24 cellular contexts compared by ENCODE assay signal in genomic region chr6:106872044-106872443, GRCh38.
DNase-seq lines count a peak whose midpoint lies in the region; ATAC-seq, FAIRE-seq and TF ChIP-seq lines count a peak whose summit lies in the region.
"Had no signal": no experiment of that assay in that cellular context is flagged by ENCODE, and none has a peak within 500 bp of the region (broad histone marks: within the 10 kb centered on the region; RNA-seq: fewer than 3 reads in every experiment).

No MANE protein-coding gene starts in this region.

- no peak for TF ChIP-seq CTCF in A549 (IDR thresholded peaks at IDR 0.05)

- no peak for TF ChIP-seq RAD21 in A549 (conservative IDR thresholded peaks at IDR 0.05 in 1 of 2, IDR thresholded peaks at IDR 0.05 in 1 of 2)

- H3K4me2 ChIP-seq in A549, result peak overlapping the region; percentile 54
- H3K4me2 ChIP-seq: BLaER1 treated with 17β-estradiol and CSF1 and Interleukin-3, amounts not matched to agents 10 nM and 100 nM had no signal

- POLR2A ChIA-PET in A549 (lab: Yijun Ruan, JAX), result no interaction called here

- CTCF ChIA-PET in A549 (lab: Yijun Ruan, JAX), result interaction anchor here (1.2 kb wide), 1 partner anchor 21 kb away, joined by 3 read pairs; no protein-coding TSS in a partner anchor

- H3K4me3 ChIP-seq in A549, result no peak overlapping the region
- H3K4me3 ChIP-seq: BLaER1 treated with 17β-estradiol and CSF1 and Interleukin-3, amounts not matched to agents 10 nM and 100 nM; right atrium auricular region had no signal

- H3K4me1 ChIP-seq in A549, result peaks cover 37% of the 10 kb centered on the region
- H3K4me1 ChIP-seq: BLaER1 treated with 17β-estradiol and CSF1 and Interleukin-3, amounts not matched to agents 10 nM and 100 nM; right atrium auricular region had no signal

- DNase-seq in A549 (ENCODE audit: low read depth in 1 of 2, low spot score in 1 of 2) (no peak), HPDE6-E6E7 (ENCODE audit: extremely low spot score) (peak; percentile 38), T1000 (lab: John Stamatoyannopoulos, UW) (peak; percentile 5), islet precursor cell (peak; percentile 95), NCI-H524 (lab: John Stamatoyannopoulos, UW) (no peak), H54 (ENCODE audit: insufficient read length, low spot score) (no peak), NCI-H226 (no peak)
- DNase-seq: 8988T; activated naive CD4-positive, alpha-beta T cell treated with anti-CD3 and anti-CD28 coated beads, Interleukin-2, amount 10 ng/mL, durations not matched to agents 7 days and 5 days; activated T-cell treated with anti-CD3 and anti-CD28 coated beads for 4 hours; DMS153; left ventricle myocardium superior; NCI-H1092; NCI-H2081; NCI-H526 treated with DMSO at 0.1 percent for 48 hours; nucleus accumbens had no signal

- WGBS in A549 (ENCODE audit: missing lambda C conversion rate), result 56% methylated on average over 3 of the region's 3 CpGs

- peak overlapping the region; percentile 81 to 86 for H3K27ac ChIP-seq in A549
- H3K27ac ChIP-seq: BLaER1 treated with 17β-estradiol and CSF1 and Interleukin-3, amounts not matched to agents 10 nM and 100 nM; right atrium auricular region had no signal

- TF ChIP-seq EP300 in A549 (IDR thresholded peaks at IDR 0.05), result no peak

- TF ChIP-seq POLR2A in A549 (IDR thresholded peaks at IDR 0.05; ENCODE audit: low read length) (no peak), H54 (IDR thresholded peaks at IDR 0.05; ENCODE audit: low read depth, low read length) (no peak)

- peaks cover 23% of the 10 kb centered on the region; the same call in 2 of the 3 replicates for H3K9me3 ChIP-seq in A549

- ATAC-seq in A549 (no peak), GM19467 (IDR thresholded peaks at IDR 0.05; ENCODE audit: unreplicated experiment) (no peak)
- ATAC-seq: left ventricle myocardium superior; stimulated activated memory B cell treated with anti-CD40 and anti-IgM and Interleukin-4, amounts not matched to agents 10 μg/mL and 1 μg/mL and 100 μg/mL, for 72 hours had no signal

- no peak for FAIRE-seq in A549 (lab: Jason Lieb, UNC)
- FAIRE-seq in H54 (lab: Jason Lieb, UNC), result no peak
- FAIRE-seq: astrocyte, colon, endometrium, TTC549 had no signal

TF ChIP-seq in A549, 52 proteins besides CTCF, POLR2A, EP300 and RAD21:
- TF ChIP-seq ZSCAN20 (CRISPR knock-in tag; IDR thresholded peaks at IDR 0.05) (no peak), PBX3 (IDR thresholded peaks at IDR 0.05) (no peak), NR3C1 (IDR thresholded peaks at IDR 0.05) (no peak), NPAS2 (CRISPR knock-in tag; IDR thresholded peaks at IDR 0.05; ENCODE audit: borderline replicate concordance) (no peak), TFCP2L1 (CRISPR knock-in tag; IDR thresholded peaks at IDR 0.05) (no peak), ZC3H11A (IDR thresholded peaks at IDR 0.05) (no peak), CHD4 (IDR thresholded peaks at IDR 0.05; ENCODE audit: borderline replicate concordance) (no peak), HMGXB4 (CRISPR knock-in tag; IDR thresholded peaks at IDR 0.05; ENCODE audit: borderline replicate concordance) (no peak), HOXB5 (CRISPR knock-in tag; IDR thresholded peaks at IDR 0.05) (no peak), HDAC2 (IDR thresholded peaks at IDR 0.05) (no peak), RFX5 (IDR thresholded peaks at IDR 0.05) (no peak), ZFP36 (IDR thresholded peaks at IDR 0.05; ENCODE audit: borderline replicate concordance, partially characterized antibody) (no peak), KDM1A (IDR thresholded peaks at IDR 0.05; ENCODE audit: low read depth) (no peak), RNF2 (IDR thresholded peaks at IDR 0.05; ENCODE audit: borderline replicate concordance, low read depth) (no peak), HOXB13 (CRISPR knock-in tag; IDR thresholded peaks at IDR 0.05; ENCODE audit: low read depth) (no peak)

Comparison
In these comparisons a context has a peak if more than half of its experiments do, and no peak if none do; other contexts are left out.
1. DNase-seq: peak in HPDE6-E6E7 (single experiment), T1000 (single experiment) and islet precursor cell (single experiment); none in A549 (0 of 2), NCI-H524 (0 of 2), H54 (single experiment) and NCI-H226 (single experiment).